27 cellular contexts compared by ENCODE assay signal in genomic region chr4:70908993-70909556, GRCh38. TPM values are rescaled to one million over a fixed set of nuclear protein-coding genes. Genes with fewer than 3 reads are reported as not detected.
A peak's percentile ranks its signal among the peaks of the same experiment; 100 is the strongest.
DNase-seq lines count a peak whose midpoint lies in the region; ATAC-seq lines count a peak whose summit lies in the region.
"Had no signal": no experiment of that assay in that cellular context is flagged by ENCODE, and none has a peak within 500 bp of the region (broad histone marks: within the 10 kb centered on the region; RNA-seq: fewer than 3 reads in every experiment).

No MANE protein-coding gene starts in this region.

- peak overlapping the region; percentile 31 for H3K27ac Mint-ChIP-seq in dendritic cell treated with granulocyte-macrophage colony-stimulating factor and Interleukin-4, amounts not matched to agents 40 ng/mL and 50 ng/mL, for 4 days
- H3K27ac Mint-ChIP-seq in natural killer cell treated with Interleukin-12 subunit alpha and Interleukin-12 subunit beta and Interleukin-15 and Interleukin-18, amount 100 ng/mL, for 72 hours, result no peak overlapping the region
- H3K27ac Mint-ChIP-seq: activated CD8-positive, alpha-beta memory T cell treated with anti-CD3 and anti-CD28 coated beads, Interleukin-2, amount 10 ng/mL, durations not matched to agents 7 days and 5 days; T-helper 17 cell had no signal

- peaks cover 54% of the 10 kb centered on the region for H3K36me3 Mint-ChIP-seq in dendritic cell treated with granulocyte-macrophage colony-stimulating factor and Interleukin-4, amounts not matched to agents 40 ng/mL and 50 ng/mL, for 4 days (ENCODE audit: low read depth)
- H3K36me3 Mint-ChIP-seq in natural killer cell treated with Interleukin-12 subunit alpha and Interleukin-12 subunit beta and Interleukin-15 and Interleukin-18, amount 100 ng/mL, for 72 hours, result no peaks in the 10 kb centered on the region

- no peak overlapping the region for H3K4me3 Mint-ChIP-seq in dendritic cell treated with granulocyte-macrophage colony-stimulating factor and Interleukin-4, amounts not matched to agents 40 ng/mL and 50 ng/mL, for 4 days
- H3K4me3 Mint-ChIP-seq in natural killer cell treated with Interleukin-12 subunit alpha and Interleukin-12 subunit beta and Interleukin-15 and Interleukin-18, amount 100 ng/mL, for 72 hours, result no peak overlapping the region
- H3K4me3 Mint-ChIP-seq: activated CD8-positive, alpha-beta memory T cell treated with anti-CD3 and anti-CD28 coated beads, Interleukin-2, amount 10 ng/mL, durations not matched to agents 7 days and 5 days; activated T-cell treated with anti-CD3 and anti-CD28 coated beads, Interleukin-2, amount 50 U/mL, for 4 hours; T-helper 17 cell had no signal

- ATAC-seq in HG03159 (IDR thresholded peaks at IDR 0.05; ENCODE audit: unreplicated experiment) (peak; percentile 54), left ventricle myocardium superior (no peak)
- ATAC-seq in natural killer cell treated with Interleukin-12 subunit alpha and Interleukin-12 subunit beta and Interleukin-15 and Interleukin-18, amount 100 ng/mL, for 72 hours, result no peak
- ATAC-seq: activated CD8-positive, alpha-beta memory T cell treated with anti-CD3 and anti-CD28 coated beads, Interleukin-2, amount 10 ng/mL, durations not matched to agents 7 days and 5 days; activated T-cell treated with anti-CD3 and anti-CD28 coated beads, Interleukin-2, amount 50 U/mL, for 4 hours; left cardiac atrium; Right ventricle myocardium inferior; SK-N-SH treated with all-trans-retinoic acid at 6 μM for 48 hours; T-helper 17 cell had no signal

- peaks cover 57% of the 10 kb centered on the region for H3K4me1 Mint-ChIP-seq in dendritic cell treated with granulocyte-macrophage colony-stimulating factor and Interleukin-4, amounts not matched to agents 40 ng/mL and 50 ng/mL, for 4 days (ENCODE audit: low read depth)
- peaks cover 9 to 18% of the 10 kb centered on the region in 2 donors for H3K4me1 Mint-ChIP-seq in natural killer cell treated with Interleukin-12 subunit alpha and Interleukin-12 subunit beta and Interleukin-15 and Interleukin-18, amount 100 ng/mL, for 72 hours (ENCODE audit: low read depth in 2 of 2)

- no peaks in the 10 kb centered on the region for H3K27me3 Mint-ChIP-seq in dendritic cell treated with granulocyte-macrophage colony-stimulating factor and Interleukin-4, amounts not matched to agents 40 ng/mL and 50 ng/mL, for 4 days
- no peaks in the 10 kb centered on the region for H3K27me3 Mint-ChIP-seq in natural killer cell treated with Interleukin-12 subunit alpha and Interleukin-12 subunit beta and Interleukin-15 and Interleukin-18, amount 100 ng/mL, for 72 hours
- H3K27me3 Mint-ChIP-seq: activated CD8-positive, alpha-beta memory T cell treated with anti-CD3 and anti-CD28 coated beads, Interleukin-2, amount 10 ng/mL, durations not matched to agents 7 days and 5 days; T-helper 17 cell had no signal

- H3K9me3 Mint-ChIP-seq in dendritic cell treated with granulocyte-macrophage colony-stimulating factor and Interleukin-4, amounts not matched to agents 40 ng/mL and 50 ng/mL, for 4 days, result no peaks in the 10 kb centered on the region
- H3K9me3 Mint-ChIP-seq in natural killer cell treated with Interleukin-12 subunit alpha and Interleukin-12 subunit beta and Interleukin-15 and Interleukin-18, amount 100 ng/mL, for 72 hours, result no peaks in the 10 kb centered on the region
- H3K9me3 Mint-ChIP-seq: activated T-cell treated with anti-CD3 and anti-CD28 coated beads, Interleukin-2, amount 50 U/mL, for 4 hours had no signal

- peak; percentile 6 for DNase-seq in DMS53 (lab: John Stamatoyannopoulos, UW)
- DNase-seq in DMS53 treated with DMSO at 0.1 percent for 48 hours (lab: John Stamatoyannopoulos, UW; ENCODE audit: unreplicated experiment), result no peak
- no peak for DNase-seq in medulla oblongata (ENCODE audit: extremely low spot score)
- DNase-seq in left ventricle myocardium superior, result no peak
- no peak for DNase-seq in stimulated activated CD4-positive, alpha-beta T cell treated with anti-CD3 and anti-CD28 coated beads, Interleukin-2, amount 100 ng/mL, for 24 hours
- no peak for DNase-seq in natural killer cell treated with Interleukin-12 subunit alpha and Interleukin-12 subunit beta and Interleukin-15 and Interleukin-18, amount 100 ng/mL, for 72 hours (ENCODE audit: low spot score)
- DNase-seq: activated CD4-positive, alpha-beta T cell treated with anti-CD3 and anti-CD28 coated beads, Interleukin-2, amount 50 U/mL, for 4 hours; activated CD4-positive, CD25-positive, alpha-beta regulatory T cell; activated CD8-positive, alpha-beta memory T cell treated with anti-CD3 and anti-CD28 coated beads, Interleukin-2, amount 10 ng/mL, durations not matched to agents 7 days and 5 days; activated gamma-delta T cell treated with Interleukin-2 at 50 U/mL for 16 hours; activated T-cell treated with anti-CD3 and anti-CD28 coated beads, Interleukin-2, amount 50 U/mL, for 4 hours; hippocampal formation; KG1; left cardiac atrium; mammary epithelial cell; MG63; NCI-H1105; NCI-H1930; NCI-H524 treated with DMSO at 0.1 percent for 48 hours; NK-92 treated with Interleukin-12 subunit alpha and Interleukin-12 subunit beta, amount 100 ng/mL, for 24 hours; small intestine; stimulated activated naive CD4-positive, alpha-beta T cell; T-helper 17 cell had no signal

- intact Hi-C loops in dendritic cell treated with granulocyte-macrophage colony-stimulating factor and Interleukin-4, amounts not matched to agents 40 ng/mL and 50 ng/mL, for 4 days (cut with micrococcal nuclease), result no loop called here
- intact Hi-C loops in left ventricle myocardium superior (cut with micrococcal nuclease), result no loop called here

RNA-seq across cellular contexts. Expression of gene MOB1B, which starts 6.9 kb away (rescaled TPM):
- total RNA-seq in left ventricle myocardium superior, result 18.4 TPM
- 10 to 100 TPM; 14.4 to 17.8 TPM for total RNA-seq in natural killer cell treated with Interleukin-12 subunit alpha and Interleukin-12 subunit beta and Interleukin-15 and Interleukin-18, amount 100 ng/mL, for 72 hours
